In genomic region chr9:124786881-124787573, GRCh38 we compare ENCODE assay signal across 2 cellular contexts.
TF ChIP-seq lines count a peak whose summit lies in the region.

No MANE protein-coding gene starts in this region.

TF ChIP-seq in SK-N-SH, 30 proteins besides CTCF, POLR2A, EP300 and RAD21 (continued from another document):
- TF ChIP-seq, protein P1, sequence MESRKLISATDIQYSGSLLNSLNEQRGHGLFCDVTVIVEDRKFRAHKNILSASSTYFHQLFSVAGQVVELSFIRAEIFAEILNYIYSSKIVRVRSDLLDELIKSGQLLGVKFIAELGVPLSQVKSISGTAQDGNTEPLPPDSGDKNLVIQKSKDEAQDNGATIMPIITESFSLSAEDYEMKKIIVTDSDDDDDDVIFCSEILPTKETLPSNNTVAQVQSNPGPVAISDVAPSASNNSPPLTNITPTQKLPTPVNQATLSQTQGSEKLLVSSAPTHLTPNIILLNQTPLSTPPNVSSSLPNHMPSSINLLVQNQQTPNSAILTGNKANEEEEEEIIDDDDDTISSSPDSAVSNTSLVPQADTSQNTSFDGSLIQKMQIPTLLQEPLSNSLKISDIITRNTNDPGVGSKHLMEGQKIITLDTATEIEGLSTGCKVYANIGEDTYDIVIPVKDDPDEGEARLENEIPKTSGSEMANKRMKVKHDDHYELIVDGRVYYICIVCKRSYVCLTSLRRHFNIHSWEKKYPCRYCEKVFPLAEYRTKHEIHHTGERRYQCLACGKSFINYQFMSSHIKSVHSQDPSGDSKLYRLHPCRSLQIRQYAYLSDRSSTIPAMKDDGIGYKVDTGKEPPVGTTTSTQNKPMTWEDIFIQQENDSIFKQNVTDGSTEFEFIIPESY (IDR thresholded peaks at IDR 0.05; ENCODE audit: borderline replicate concordance, low read depth) = no peak
- TF ChIP-seq USF1 (IDR thresholded peaks at IDR 0.05; ENCODE audit: borderline replicate concordance, low read depth) (no peak), SIN3A (IDR thresholded peaks at IDR 0.05; ENCODE audit: borderline replicate concordance, low read depth, low read length) (no peak), ELF1 (IDR thresholded peaks at IDR 0.05) (no peak), SMC3 (IDR thresholded peaks at IDR 0.05; ENCODE audit: low read depth, low read length) (no peak), MXI1 (IDR thresholded peaks at IDR 0.05; ENCODE audit: low read depth, low read length) (no peak), FOXM1 (IDR thresholded peaks at IDR 0.05; ENCODE audit: low read depth) (no peak)

TF ChIP-seq in SK-N-SH treated with all-trans-retinoic acid at 6 μM for 48 hours, 23 proteins besides CTCF, POLR2A, EP300 and RAD21 (continued from another document):
- no peak for TF ChIP-seq CSRNP3 (CRISPR knock-in tag; IDR thresholded peaks at IDR 0.05)
